Comparison of ENCODE assay signal across 8 cellular contexts in the genomic region with DNA sequence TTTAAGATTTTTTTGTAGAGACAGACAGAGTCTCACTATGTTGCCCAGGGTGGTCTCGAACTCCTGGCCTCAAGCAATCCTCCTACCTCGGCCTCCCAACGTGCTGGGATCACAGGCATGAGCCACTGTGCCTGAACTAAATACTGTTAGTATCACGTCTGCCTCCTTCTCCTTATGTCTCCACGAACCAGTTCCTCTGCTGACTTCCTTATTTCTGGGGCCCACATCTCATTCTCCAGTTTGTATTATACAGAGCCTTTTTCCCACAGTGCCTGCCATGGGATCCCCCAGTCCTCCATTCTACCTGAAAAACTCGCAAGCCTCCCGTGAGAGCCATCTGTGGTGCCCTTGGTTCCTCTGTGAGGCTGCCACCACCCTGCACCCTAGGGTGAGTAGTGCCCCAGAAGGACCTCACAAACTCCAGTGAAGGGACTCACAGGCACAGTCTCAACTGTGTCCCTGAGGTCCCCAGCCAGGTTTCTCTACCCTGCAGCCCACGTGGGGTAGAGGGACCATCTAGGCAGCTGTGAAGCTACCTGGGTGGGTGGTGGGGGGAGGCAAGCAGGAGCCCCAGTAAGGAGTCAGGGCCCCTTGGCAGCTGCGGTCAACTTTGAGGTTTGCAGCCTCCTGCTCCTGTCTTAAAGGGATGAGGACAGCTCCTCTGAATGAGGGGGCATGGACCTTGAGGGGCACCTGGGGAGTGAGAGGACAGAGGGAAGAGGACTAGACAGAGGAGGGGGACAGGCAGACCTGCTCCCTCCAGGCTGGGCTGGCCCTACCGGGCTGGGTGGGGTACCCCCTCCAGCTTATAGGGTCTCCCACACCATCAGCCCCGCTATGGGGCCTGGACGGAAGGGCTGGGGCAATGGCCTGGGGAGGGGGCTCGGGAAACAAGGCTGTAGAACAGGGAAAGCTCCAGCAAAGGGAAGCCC. TPM values are rescaled to one million over a fixed set of nuclear protein-coding genes. Genes with fewer than 3 reads are reported as not detected.
DNase-seq lines count a peak whose midpoint lies in the region; ATAC-seq and TF ChIP-seq lines count a peak whose summit lies in the region.

No MANE protein-coding gene starts in this region.

- H3K27ac ChIP-seq in left lung (peak overlapping the region; percentile 33 to 86), testis (no peak overlapping the region)

- in situ Hi-C loops in astrocyte of the spinal cord (cut with HindIII; ENCODE audit: low sequenced_read_pairs): no loop called here

- H3K27me3 ChIP-seq in GM06990 (replicated peaks; ENCODE audit: control insufficient read depth, insufficient read depth, low read length) (no peaks in the 10 kb centered on the region), left lung (no peaks in the 10 kb centered on the region), testis (no peaks in the 10 kb centered on the region)

- TF ChIP-seq POLR2A in testis (IDR thresholded peaks at IDR 0.05): no peak

- TF ChIP-seq CTCF in GM06990 (IDR thresholded peaks at IDR 0.05; ENCODE audit: insufficient read depth, low read length, poor library complexity, severe bottlenecking) (no peak), astrocyte of the spinal cord (IDR thresholded peaks at IDR 0.05; ENCODE audit: low read depth, low read length) (no peak), left lung (IDR thresholded peaks at IDR 0.05) (no peak), testis (IDR thresholded peaks at IDR 0.05) (no peak)

- DNase-seq in GM06990 (ENCODE audit: extremely low read depth, insufficient read length) (peak; percentile 46), Kasumi-1 (lab: John Stamatoyannopoulos, UW) (peak; percentile 95), astrocyte of the spinal cord (ENCODE audit: low read depth, low spot score) (no peak), left lung (no peak), testis (no peak), epidermal melanocyte (ENCODE audit: insufficient read length, low spot score) (no peak), NAMALWA (ENCODE audit: low spot score) (no peak), NCI-H1930 (lab: John Stamatoyannopoulos, UW) (no peak)

- WGBS in testis, 2 donors: 51 to 55% methylated on average over 12 to 13 of the region's 13 CpGs

- H3K36me3 ChIP-seq in GM06990 (ENCODE audit: control insufficient read depth, insufficient read depth, low read length) (no peaks in the 10 kb centered on the region; the same call in 1 of the 2 replicates), left lung (no peaks in the 10 kb centered on the region), testis (ENCODE audit: low read depth, missing control alignments) (no peaks in the 10 kb centered on the region)

- intact Hi-C loops in left lung (cut with DNase I) (loop anchor here (10.0 kb wide), 2 partner anchors 116 to 406 kb away; no protein-coding TSS in a partner anchor), testis (cut with DNase I; ENCODE audit: low total_unique reads) (no loop called here)

- H3K4me3 ChIP-seq in GM06990 (replicated peaks; ENCODE audit: low read depth, low read length) (peak overlapping the region; percentile 66), astrocyte of the spinal cord (ENCODE audit: low read depth, low read length) (peak overlapping the region; percentile 57), left lung (peak overlapping the region; percentile 74 to 85), testis (peak overlapping the region; percentile 59 to 75)

- H3K9me3 ChIP-seq in left lung (no peaks in the 10 kb centered on the region), testis (no peaks in the 10 kb centered on the region)

- peak; percentile 20 for ATAC-seq in left lung

- H3K4me1 ChIP-seq in left lung (peaks cover 10 to 48% of the 10 kb centered on the region in 2 donors), testis (peaks cover 9% of the 10 kb centered on the region)

RNA-seq across cellular contexts. Expression of a gene that starts 1.1 kb away (rescaled TPM):
- total RNA-seq in left lung (10 to 100 TPM; 14.2 to 21.8 TPM), testis (1 to 10 TPM; 3.5 to 5.0 TPM)
- 2.5 TPM for polyA plus RNA-seq in testis (ENCODE audit: insufficient read depth, low read depth, low replicate concordance)

RNA-seq across cellular contexts. Expression of a gene that starts 27.1 kb away (rescaled TPM):
- 100 to 1,000 TPM; 310 to 340 TPM for total RNA-seq in left lung
- 100 to 1,000 TPM; 479 to 592 TPM for total RNA-seq in testis
- 430 TPM for polyA plus RNA-seq in testis (ENCODE audit: insufficient read depth, low read depth, low replicate concordance)

RNA-seq across cellular contexts. Expression of a gene that starts 33.2 kb away (rescaled TPM):
- total RNA-seq in left lung: 10 to 100 TPM; 19.0 to 26.5 TPM
- 10 to 100 TPM; 20.5 to 31.1 TPM for total RNA-seq in testis
- polyA plus RNA-seq in testis (ENCODE audit: insufficient read depth, low read depth, low replicate concordance): 25.0 TPM

Comparison
In these comparisons a context has a peak if more than half of its experiments do, and no peak if none do; other contexts are left out.
1. DNase-seq: peak in GM06990 (single experiment) and Kasumi-1 (2 of 2); none in astrocyte of the spinal cord (single experiment), left lung (0 of 2), testis (single experiment), epidermal melanocyte (single experiment), NAMALWA (single experiment) and NCI-H1930 (0 of 2).
2. H3K27ac ChIP-seq: peak in left lung (2 of 2); none in testis (0 of 2).
3. Peak in every context shown above with its lines, with median percentiles within 50 percentile points of each other: H3K4me3 ChIP-seq.